In the genomic region with DNA sequence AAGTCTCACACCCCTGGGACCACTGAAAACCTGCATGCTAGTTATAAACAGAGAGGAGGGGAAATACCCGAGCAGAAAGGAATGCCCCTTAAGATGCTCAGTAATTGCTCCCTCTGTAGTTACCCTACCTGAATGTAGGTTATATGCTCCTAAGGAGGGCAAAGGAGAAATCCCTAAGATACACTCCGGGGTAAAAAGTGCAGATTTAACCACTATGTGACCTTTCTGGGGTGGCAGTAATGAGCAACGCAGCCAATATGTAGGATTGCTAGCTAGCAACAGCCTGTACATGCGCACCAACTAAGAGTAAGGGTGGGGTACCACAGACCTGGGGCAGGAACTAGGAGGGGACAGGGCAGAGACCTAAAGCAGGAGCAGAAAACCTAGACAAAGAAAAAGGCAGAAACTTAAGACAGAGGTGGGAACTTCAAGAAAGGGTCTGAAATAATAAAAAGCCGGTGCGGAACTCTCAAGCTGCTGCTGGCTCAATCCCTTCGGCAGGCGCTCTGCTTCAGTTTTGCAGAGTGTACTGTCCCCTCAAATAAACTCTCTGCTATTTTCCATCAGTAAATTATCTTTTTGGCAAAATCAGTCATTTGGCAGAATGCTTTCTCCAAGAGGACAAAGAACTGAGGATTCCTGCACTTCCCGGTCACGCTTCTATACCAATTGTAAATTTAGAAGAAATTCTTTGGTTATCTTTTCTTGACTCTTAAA, we compare ENCODE assay signal across 31 cellular contexts.
"Had no signal": no experiment of that assay in that cellular context is flagged by ENCODE, and none has a peak within 500 bp of the region (broad histone marks: within the 10 kb centered on the region; RNA-seq: fewer than 3 reads in every experiment).

No MANE protein-coding gene starts in this region.

- H3K4me1 Mint-ChIP-seq: activated CD4-positive, alpha-beta T cell treated with anti-CD3 and anti-CD28 coated beads, Interleukin-2, amount 10 ng/mL, durations not matched to agents 24 days and 14 days; activated naive CD8-positive, alpha-beta T cell treated with anti-CD3 and anti-CD28 coated beads, Interleukin-2, amount 50 U/mL, for 24 hours; IgD-negative memory B cell had no signal

- H3K27ac ChIP-seq: brain microvascular endothelial cell, PC-9, RWPE1, SJCRH30, SK-N-MC, WERI-Rb-1 had no signal

- H3K36me3 ChIP-seq: brain microvascular endothelial cell, MG63, SJCRH30, WERI-Rb-1 had no signal

- ATAC-seq: activated CD8-positive, alpha-beta T cell treated with anti-CD3 and anti-CD28 coated beads for 36 hours; activated naive CD4-positive, alpha-beta T cell treated with anti-CD3 and anti-CD28 coated beads, Interleukin-2, amount 50 U/mL, for 72 hours; activated naive CD8-positive, alpha-beta T cell treated with anti-CD3 and anti-CD28 coated beads, Interleukin-2, amount 50 U/mL, for 24 hours had no signal

- DNase-seq: activated CD4-positive, alpha-beta T cell treated with anti-CD3 and anti-CD28 coated beads, Interleukin-2, amount 10 ng/mL, durations not matched to agents 24 days and 14 days; activated CD4-positive, alpha-beta T cell treated with anti-CD3 and anti-CD28 coated beads, Interleukin-2, amount 50 U/mL, for 4 hours; activated CD8-positive, alpha-beta T cell treated with anti-CD3 and anti-CD28 coated beads for 36 hours; activated gamma-delta T cell treated with Interleukin-2 at 50 U/mL for 16 hours; activated naive CD4-positive, alpha-beta T cell treated with anti-CD3 and anti-CD28 coated beads for 36 hours; activated naive CD8-positive, alpha-beta T cell treated with anti-CD3 and anti-CD28 coated beads, Interleukin-2, amount 50 U/mL, for 24 hours; activated T-cell treated with anti-CD3 and anti-CD28 coated beads, Interleukin-2, amount 50 U/mL, for 24 hours; amniotic stem cell; aorta; brain microvascular endothelial cell; central memory CD4-positive, alpha-beta T cell; Kasumi-1; KBM-7; MG63; NCI-H1048; NCI-H1105 treated with DMSO at 0.1 percent for 48 hours; NCI-H1436; NCI-H1694; NCI-H1930; NCI-H345; NCI-H524 treated with DMSO at 0.1 percent for 48 hours; PC-9; SHP77; T1000; WERI-Rb-1 had no signal

- H3K27ac Mint-ChIP-seq: activated CD4-positive, alpha-beta T cell treated with anti-CD3 and anti-CD28 coated beads, Interleukin-2, amount 10 ng/mL, durations not matched to agents 24 days and 14 days; activated CD8-positive, alpha-beta T cell treated with anti-CD3 and anti-CD28 coated beads for 36 hours; activated naive CD4-positive, alpha-beta T cell treated with anti-CD3 and anti-CD28 coated beads for 36 hours; activated naive CD4-positive, alpha-beta T cell treated with anti-CD3 and anti-CD28 coated beads, Interleukin-2, amount 50 U/mL, for 72 hours; activated naive CD8-positive, alpha-beta T cell treated with anti-CD3 and anti-CD28 coated beads, Interleukin-2, amount 50 U/mL, for 24 hours; activated T-cell treated with anti-CD3 and anti-CD28 coated beads, Interleukin-2, amount 50 U/mL, for 24 hours; activated T-helper 1 cell treated with anti-CD3 and anti-CD28 coated beads, Interleukin-12 subunit alpha, Interleukin-12 subunit beta, Interleukin-2, Interleukin-4 antibody, amounts not matched to agents 30 ng/mL and 10 ng/mL and 1 ng/mL, durations not matched to agents 14 hours and 24 hours and 36 hours; IgD-negative memory B cell had no signal

- H3K9me3 ChIP-seq: MG63, SJCRH30 had no signal

- H3K4me2 ChIP-seq: PC-9 had no signal

- H2AFZ ChIP-seq: PC-9 had no signal

- H3K27me3 ChIP-seq: brain microvascular endothelial cell, MG63, SJCRH30 had no signal

- H3K4me3 ChIP-seq: MG63, PC-9, SJCRH30, SK-N-MC had no signal

- H3K36me3 Mint-ChIP-seq: IgD-negative memory B cell had no signal

- H3K27me3 Mint-ChIP-seq: activated CD4-positive, alpha-beta T cell treated with anti-CD3 and anti-CD28 coated beads, Interleukin-2, amount 10 ng/mL, durations not matched to agents 24 days and 14 days; activated CD8-positive, alpha-beta T cell treated with anti-CD3 and anti-CD28 coated beads for 36 hours; activated naive CD8-positive, alpha-beta T cell treated with anti-CD3 and anti-CD28 coated beads, Interleukin-2, amount 50 U/mL, for 24 hours; activated T-cell treated with anti-CD3 and anti-CD28 coated beads, Interleukin-2, amount 50 U/mL, for 24 hours; IgD-negative memory B cell had no signal

- H3K4me3 Mint-ChIP-seq: activated CD4-positive, alpha-beta T cell treated with anti-CD3 and anti-CD28 coated beads, Interleukin-2, amount 10 ng/mL, durations not matched to agents 24 days and 14 days; activated CD8-positive, alpha-beta T cell treated with anti-CD3 and anti-CD28 coated beads for 36 hours; activated naive CD4-positive, alpha-beta T cell treated with anti-CD3 and anti-CD28 coated beads for 36 hours; activated naive CD8-positive, alpha-beta T cell treated with anti-CD3 and anti-CD28 coated beads, Interleukin-2, amount 50 U/mL, for 24 hours; activated T-cell treated with anti-CD3 and anti-CD28 coated beads, Interleukin-2, amount 50 U/mL, for 24 hours; activated T-helper 1 cell treated with anti-CD3 and anti-CD28 coated beads, Interleukin-12 subunit alpha, Interleukin-12 subunit beta, Interleukin-2, Interleukin-4 antibody, amounts not matched to agents 30 ng/mL and 10 ng/mL and 1 ng/mL, durations not matched to agents 14 hours and 24 hours and 36 hours; IgD-negative memory B cell had no signal
